1 cellular context compared by ENCODE assay signal in genomic region chr19:16160943-16161560, GRCh38.
TF ChIP-seq lines count a peak whose summit lies in the region.

No MANE protein-coding gene starts in this region.

TF ChIP-seq in HEK293, 187 proteins besides CTCF, POLR2A, EP300 and RAD21 (continued from another document):
- peak; percentile 21; the same call in 1 of the 2 replicates for TF ChIP-seq WT1 (tag by site-specific recombination; IDR thresholded peaks at IDR 0.05)
- no peak for TF ChIP-seq ZNF423 (tag by site-specific recombination; IDR thresholded peaks at IDR 0.05)
- no peak for TF ChIP-seq MYNN (tag by site-specific recombination; IDR thresholded peaks at IDR 0.05; ENCODE audit: borderline replicate concordance)
- TF ChIP-seq ZNF639 (tag by site-specific recombination; IDR thresholded peaks at IDR 0.05) = 0 out of 2 replicates have a peak, but pooled peaks have one; percentile 28
- TF ChIP-seq KLF9 (tag by site-specific recombination; IDR thresholded peaks at IDR 0.05; ENCODE audit: low read depth) = no peak
- 0 out of 2 replicates have a peak, but pooled peaks have one; percentile 15 for TF ChIP-seq ZNF324 (tag by site-specific recombination; IDR thresholded peaks at IDR 0.05)
- no peak for TF ChIP-seq ATF2 (tag by site-specific recombination; IDR thresholded peaks at IDR 0.05; ENCODE audit: low read depth)
- TF ChIP-seq MEIS1 (CRISPR knock-in tag; IDR thresholded peaks at IDR 0.05; ENCODE audit: borderline replicate concordance) = no peak
- no peak for TF ChIP-seq ZNF37A (tag by site-specific recombination; IDR thresholded peaks at IDR 0.05)
- 0 out of 2 replicates have a peak, but pooled peaks have one; percentile 17 for TF ChIP-seq ZNF366 (tag by site-specific recombination; conservative IDR thresholded peaks at IDR 0.05)
- TF ChIP-seq ZNF202 (tag by site-specific recombination; IDR thresholded peaks at IDR 0.05; ENCODE audit: borderline replicate concordance) = no peak
- no peak for TF ChIP-seq ZNF433 (tag by site-specific recombination; IDR thresholded peaks at IDR 0.05; ENCODE audit: low read depth)
- TF ChIP-seq ZNF785 (tag by site-specific recombination; IDR thresholded peaks at IDR 0.05) = no peak
- TF ChIP-seq KLF8 (tag by site-specific recombination; IDR thresholded peaks at IDR 0.05) = 0 out of 2 replicates have a peak, but pooled peaks have one; percentile 33
- peak; percentile 22; the same call in 1 of the 2 replicates for TF ChIP-seq KLF1 (tag by site-specific recombination; IDR thresholded peaks at IDR 0.05)
- TF ChIP-seq PATZ1 (tag by site-specific recombination; IDR thresholded peaks at IDR 0.05) = 0 out of 2 replicates have a peak, but pooled peaks have one; percentile 20
- no peak for TF ChIP-seq ZNF670 (tag by site-specific recombination; IDR thresholded peaks at IDR 0.05; ENCODE audit: low read depth)
- no peak for TF ChIP-seq ZNF335 (tag by site-specific recombination; conservative IDR thresholded peaks at IDR 0.05)
- TF ChIP-seq ZFP37 (tag by site-specific recombination; IDR thresholded peaks at IDR 0.05) = 0 out of 2 replicates have a peak, but pooled peaks have one; percentile 33
- no peak for TF ChIP-seq ZSCAN18 (tag by site-specific recombination; IDR thresholded peaks at IDR 0.05)
- no peak for TF ChIP-seq ZBTB7A (tag by site-specific recombination; IDR thresholded peaks at IDR 0.05; ENCODE audit: low read depth)
- TF ChIP-seq ZNF596 (tag by site-specific recombination; IDR thresholded peaks at IDR 0.05) = no peak
- no peak for TF ChIP-seq ZNF623 (tag by site-specific recombination; IDR thresholded peaks at IDR 0.05)
- peak; percentile 74 for TF ChIP-seq PRDM10 (tag by site-specific recombination; IDR thresholded peaks at IDR 0.05)
- TF ChIP-seq ZFP3 (tag by site-specific recombination; IDR thresholded peaks at IDR 0.05; ENCODE audit: low read depth) = no peak
- TF ChIP-seq HIC1 (tag by site-specific recombination; IDR thresholded peaks at IDR 0.05) = peak; percentile 60; the same call in 1 of the 2 replicates
- 0 out of 2 replicates have a peak, but pooled peaks have one; percentile 17 for TF ChIP-seq ZBTB48 (tag by site-specific recombination; IDR thresholded peaks at IDR 0.05)
- peak; percentile 78 for TF ChIP-seq SP7 (tag by site-specific recombination; IDR thresholded peaks at IDR 0.05)
- TF ChIP-seq ZNF274 (IDR thresholded peaks at IDR 0.05; ENCODE audit: low read length) = no peak
- TF ChIP-seq ZNF274 (tag by site-specific recombination; IDR thresholded peaks at IDR 0.05; ENCODE audit: borderline replicate concordance) = no peak
- peak; percentile 97 for TF ChIP-seq ZNF768 (tag by site-specific recombination; IDR thresholded peaks at IDR 0.05)
- peak; percentile 66; the same call in 1 of the 2 replicates for TF ChIP-seq ZNF24 (tag by site-specific recombination; IDR thresholded peaks at IDR 0.05)
